Comparison of ENCODE assay signal across 8 cellular contexts in genomic region chr12:96906849-96907664, GRCh38. TPM values are rescaled to one million over a fixed set of nuclear protein-coding genes. Genes with fewer than 3 reads are reported as not detected.
DNase-seq lines count a peak whose midpoint lies in the region; ATAC-seq and TF ChIP-seq lines count a peak whose summit lies in the region.

NEDD1 (plus strand) TSS chr12:96907257; CDS start chr12:96909760, 2,503 bp downstream.

- H3K4me1 Mint-ChIP-seq in activated naive CD8-positive, alpha-beta T cell (ENCODE audit: low read depth), result peaks cover 46% of the 10 kb centered on the region
- H3K4me1 Mint-ChIP-seq in glutamatergic neuron (ENCODE audit: low read depth, unreplicated experiment) (peaks cover 8% of the 10 kb centered on the region), osteocyte (ENCODE audit: unreplicated experiment) (peaks cover 24% of the 10 kb centered on the region)

- no peaks in the 10 kb centered on the region for H3K9me2 ChIP-seq in HCT116 (ENCODE audit: insufficient read depth)
- H3K9me2 ChIP-seq in MM.1S (replicated peaks; ENCODE audit: insufficient read depth, low read length), result no peaks in the 10 kb centered on the region

- no peaks in the 10 kb centered on the region for H3K36me3 Mint-ChIP-seq in activated naive CD8-positive, alpha-beta T cell
- H3K36me3 Mint-ChIP-seq in glutamatergic neuron (ENCODE audit: unreplicated experiment), result no peaks in the 10 kb centered on the region
- H3K36me3 Mint-ChIP-seq in osteocyte (ENCODE audit: unreplicated experiment), result peaks cover 3% of the 10 kb centered on the region

- H3F3A ChIP-seq in MM.1S (ENCODE audit: insufficient read depth, low read length), result peaks cover 6% of the 10 kb centered on the region

- no peak for TF ChIP-seq RAD21 in HCT116 (IDR thresholded peaks at IDR 0.05; ENCODE audit: low read depth)

- H3K9ac ChIP-seq in HCT116 (ENCODE audit: low read length) (peak within 1 kb of the TSS; percentile 68), MM.1S (ENCODE audit: low read length) (peak within 1 kb of the TSS; percentile 80)

- H3K4me3 ChIP-seq in GM08714 (ENCODE audit: low read length) (peak within 1 kb of the TSS; percentile 89), HCT116 (replicated peaks in 1 of 2; ENCODE audit: low read depth in 1 of 2, low read length in 2 of 2) (peak within 1 kb of the TSS; percentile 53 to 71), MM.1S (ENCODE audit: low read length) (peak within 1 kb of the TSS; percentile 84), testis (peak within 1 kb of the TSS; percentile 79 to 85)

- peak within 1 kb of the TSS; percentile 96 for H3K27ac Mint-ChIP-seq in activated naive CD8-positive, alpha-beta T cell
- H3K27ac Mint-ChIP-seq in glutamatergic neuron (ENCODE audit: unreplicated experiment) (peak within 1 kb of the TSS; percentile 77), osteocyte (ENCODE audit: unreplicated experiment) (peak within 1 kb of the TSS; percentile 95)

- H3K4me2 ChIP-seq in HCT116 (ENCODE audit: low read length) (peak within 1 kb of the TSS; percentile 92), MM.1S (ENCODE audit: low read depth, low read length) (peak within 1 kb of the TSS; percentile 82)

- H3K4me3 Mint-ChIP-seq in activated naive CD8-positive, alpha-beta T cell, result peak within 1 kb of the TSS; percentile 97
- H3K4me3 Mint-ChIP-seq in glutamatergic neuron (ENCODE audit: unreplicated experiment), result peak within 1 kb of the TSS; percentile 92
- peak within 1 kb of the TSS; percentile 91 for H3K4me3 Mint-ChIP-seq in osteocyte (ENCODE audit: unreplicated experiment)

- intact Hi-C loops in HCT116 (cut with micrococcal nuclease), result no loop called here
- intact Hi-C loops in testis (cut with DNase I; ENCODE audit: low total_unique reads), result no loop called here

- H3K36me3 ChIP-seq in HCT116 (ENCODE audit: control insufficient read depth in 1 of 2, insufficient read depth in 2 of 2, low read length in 2 of 2), result no peaks in the 10 kb centered on the region
- no peaks in the 10 kb centered on the region for H3K36me3 ChIP-seq in MM.1S (replicated peaks; ENCODE audit: insufficient read depth, low read length)
- H3K36me3 ChIP-seq in testis (ENCODE audit: low read depth, missing control alignments), result no peaks in the 10 kb centered on the region

- H3K79me2 ChIP-seq in HCT116 (ENCODE audit: insufficient read depth, low read length) (peaks cover 46% of the 10 kb centered on the region), MM.1S (ENCODE audit: low read length) (peaks cover 39% of the 10 kb centered on the region)

- POLR2A ChIA-PET in HCT116 (lab: Charles Lee), result interaction anchor here (0.7 kb wide), 1 partner anchor 12 kb away, joined by 3 read pairs; no protein-coding TSS in a partner anchor

- TF ChIP-seq CTCF in HCT116 (IDR thresholded peaks at IDR 0.05 in 2 of 3, conservative IDR thresholded peaks at IDR 0.05 in 1 of 3; ENCODE audit: borderline replicate concordance in 1 of 3, insufficient read depth in 1 of 3, low read depth in 2 of 3, low read length in 2 of 3) (no peak), MM.1S (IDR thresholded peaks at IDR 0.05; ENCODE audit: low read length) (no peak), glutamatergic neuron (IDR thresholded peaks at IDR 0.05; ENCODE audit: partially characterized antibody, unreplicated experiment) (no peak), osteocyte (IDR thresholded peaks at IDR 0.05) (no peak), testis (IDR thresholded peaks at IDR 0.05) (no peak)

- no peaks in the 10 kb centered on the region for H3K9me3 ChIP-seq in HCT116 (ENCODE audit: control insufficient read depth in 1 of 2, insufficient read depth in 1 of 2, low read depth in 1 of 2, low read length in 2 of 2)
- H3K9me3 ChIP-seq in MM.1S (replicated peaks; ENCODE audit: insufficient read depth, low read length), result no peaks in the 10 kb centered on the region
- H3K9me3 ChIP-seq in testis, result no peaks in the 10 kb centered on the region

- H4K20me1 ChIP-seq in HCT116 (ENCODE audit: insufficient read depth) (no peaks in the 10 kb centered on the region), MM.1S (ENCODE audit: insufficient read depth, low read length) (no peaks in the 10 kb centered on the region)

- H3K27ac ChIP-seq in HCT116 (ENCODE audit: low read depth, low read length) (peak within 1 kb of the TSS; percentile 56), MM.1S (ENCODE audit: low read length) (peak within 1 kb of the TSS; percentile 73), testis (peak within 1 kb of the TSS; percentile 78 to 83)

- H3K4me1 ChIP-seq in HCT116 (ENCODE audit: control insufficient read depth in 1 of 2, insufficient read depth in 2 of 2, low read length in 2 of 2) (peaks cover 8 to 14% of the 10 kb centered on the region in 2 experiments; a peak in 3 of 4 replicates), MM.1S (ENCODE audit: low read length) (peaks cover 9% of the 10 kb centered on the region; the same call in 1 of the 2 replicates), testis (no peaks in the 10 kb centered on the region)

- H3K9me3 Mint-ChIP-seq in activated naive CD8-positive, alpha-beta T cell (ENCODE audit: low read depth), result no peaks in the 10 kb centered on the region
- H3K9me3 Mint-ChIP-seq in glutamatergic neuron (ENCODE audit: unreplicated experiment) (no peaks in the 10 kb centered on the region), osteocyte (ENCODE audit: unreplicated experiment) (no peaks in the 10 kb centered on the region)

- RAD21 ChIA-PET in HCT116 (lab: Charles Lee; ENCODE audit: low non-redundant PET in 1 of 2, low total read pairs in 2 of 2, uncharacterized antibody in 2 of 2, unreplicated experiment in 2 of 2), result no interaction called here

- H2AFZ ChIP-seq in HCT116 (ENCODE audit: low read depth, low read length, poor library complexity, severe bottlenecking) (peak within 1 kb of the TSS; percentile 39), MM.1S (ENCODE audit: low read length) (peak within 1 kb of the TSS; percentile 96)

- ATAC-seq in HCT116, result peak; percentile 90

- CTCF ChIA-PET in HCT116 (lab: Charles Lee), result no interaction called here

- DNase-seq in HCT116 (ENCODE audit: low read depth, low spot score), result peak; percentile 45
- DNase-seq in MM.1S, result peak; percentile 89
- peak; percentile 9 for DNase-seq in SKM-1 treated with dmso at 0.1 percent for 144 hours (lab: John Stamatoyannopoulos, UW; ENCODE audit: unreplicated experiment)
- peak; percentile 89 for DNase-seq in glutamatergic neuron
- DNase-seq in osteocyte (ENCODE audit: extremely low spot score, unreplicated experiment), result peak; percentile 92
- peak; percentile 91 for DNase-seq in testis

- H3K27me3 Mint-ChIP-seq in activated naive CD8-positive, alpha-beta T cell, result no peaks in the 10 kb centered on the region
- H3K27me3 Mint-ChIP-seq in glutamatergic neuron (ENCODE audit: unreplicated experiment) (peaks cover 2% of the 10 kb centered on the region), osteocyte (ENCODE audit: unreplicated experiment) (peaks cover 20% of the 10 kb centered on the region)

- 0 to 2% methylated on average over 21 to 28 of the region's 68 CpGs for WGBS in testis, 2 donors

- H3K27me3 ChIP-seq in HCT116 (ENCODE audit: insufficient read depth, low read length), result no peaks in the 10 kb centered on the region
- H3K27me3 ChIP-seq in MM.1S (replicated peaks; ENCODE audit: insufficient read depth, low read length), result no peaks in the 10 kb centered on the region
- H3K27me3 ChIP-seq in testis, result no peaks in the 10 kb centered on the region

- BruUV-seq in HCT116 (replicated peaks; lab: Mats Ljungman, UMichigan), result no TSS peak

- TF ChIP-seq POLR2A in HCT116 (IDR thresholded peaks at IDR 0.05; ENCODE audit: borderline replicate concordance, extremely low read depth, insufficient read depth, insufficient read length) (peak; percentile 69), testis (IDR thresholded peaks at IDR 0.05) (no peak)

TF ChIP-seq in HCT116, 20 proteins besides CTCF, POLR2A, EP300 and RAD21 (continues in another document):
- TF ChIP-seq EZH2phosphoT487 (IDR thresholded peaks at IDR 0.05; ENCODE audit: borderline replicate concordance) (no peak), POLR2AphosphoS5 (IDR thresholded peaks at IDR 0.05; ENCODE audit: low read depth, low read length) (peak; percentile 92), ELF1 (IDR thresholded peaks at IDR 0.05; ENCODE audit: borderline replicate concordance, low read depth) (no peak; the same call in 1 of the 2 replicates), SRF (IDR thresholded peaks at IDR 0.05; ENCODE audit: low read depth) (no peak), MAX (IDR thresholded peaks at IDR 0.05) (0 out of 2 replicates have a peak, but pooled peaks have one; percentile 45), SP1 (IDR thresholded peaks at IDR 0.05; ENCODE audit: low read depth) (no peak), ZBTB33 (IDR thresholded peaks at IDR 0.05; ENCODE audit: extremely low read depth, insufficient replicate concordance, low read length) (no peak), CEBPB (IDR thresholded peaks at IDR 0.05; ENCODE audit: low read depth) (no peak), SIN3A (IDR thresholded peaks at IDR 0.05; ENCODE audit: low read depth) (peak; percentile 63; the same call in 1 of the 2 replicates)

RNA-seq across cellular contexts. Expression of gene NEDD1, which starts in this region (rescaled TPM):
- total RNA-seq in HCT116 (2021; ENCODE audit: unreplicated experiment) (35.4 TPM), glutamatergic neuron (ENCODE audit: unreplicated experiment) (11.4 TPM), osteocyte (18.7 and 24.2 TPM in 2 replicates), testis (10 to 100 TPM; 24.3 to 29.4 TPM)
- polyA plus RNA-seq in HCT116 (2012), result 15.1 and 17.8 TPM in 2 replicates
- 29.6 TPM for polyA plus RNA-seq in testis (ENCODE audit: insufficient read depth, low read depth, low replicate concordance)

Comparison
In these comparisons a context has a peak if more than half of its experiments do, and no peak if none do; other contexts are left out.
1. Peak in every context shown above with its lines: DNase-seq, ATAC-seq, H3K4me3 ChIP-seq and H3K27ac ChIP-seq.
2. DNase-seq: peak in every context shown above with its lines; median percentile 92 in osteocyte; 91 in testis; 89 in MM.1S; 89 in glutamatergic neuron; 45 in HCT116; 9 in SKM-1 treated with dmso at 0.1 percent for 144 hours.